ENCODE assay signal across 19 cellular contexts in the genomic region with DNA sequence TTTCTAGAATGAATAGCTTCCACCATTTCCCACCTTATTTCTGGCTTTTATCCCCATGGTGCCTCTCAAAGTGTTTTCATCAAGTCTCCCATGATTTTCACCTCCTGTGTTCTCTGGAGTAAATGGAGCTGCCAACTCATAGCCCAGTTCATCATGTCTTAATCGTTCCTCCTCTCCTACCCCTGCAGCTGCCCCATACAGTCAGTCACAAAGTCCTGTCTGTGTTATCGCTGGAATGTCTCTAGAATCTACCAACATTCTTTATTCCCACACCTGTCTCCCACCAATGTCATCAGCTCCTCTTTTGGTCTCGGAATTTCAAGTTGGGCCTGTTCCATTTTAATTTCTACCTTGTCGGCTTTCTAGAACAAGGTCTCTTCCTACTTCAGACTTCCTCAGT.
"Had no signal": no experiment of that assay in that cellular context is flagged by ENCODE, and none has a peak within 500 bp of the region (broad histone marks: within the 10 kb centered on the region; RNA-seq: fewer than 3 reads in every experiment).

No MANE protein-coding gene starts in this region.

- DNase-seq: activated CD4-positive, alpha-beta T cell treated with anti-CD3 and anti-CD28 coated beads for 1 hour; activated CD4-positive, alpha-beta T cell treated with anti-CD3 and anti-CD28 coated beads, Interleukin-2, amount 50 U/mL, for 48 hours; activated CD8-positive, alpha-beta memory T cell treated with anti-CD3 and anti-CD28 coated beads, Interleukin-2, amount 10 ng/mL, durations not matched to agents 7 days and 5 days; activated naive CD4-positive, alpha-beta T cell treated with anti-CD3 and anti-CD28 coated beads, Interleukin-2, amount 50 U/mL, for 16 hours; activated T-cell treated with anti-CD3 and anti-CD28 coated beads, Interleukin-2, amount 50 U/mL, for 1 hour; effector memory CD8-positive, alpha-beta T cell; foreskin fibroblast; mesenchymal stem cell; nephron progenitor cell; nucleus accumbens; retina; stimulated activated CD4-positive, alpha-beta T cell treated with anti-CD3 and anti-CD28 coated beads, Interleukin-1b, Interleukin-23, amount 100 ng/mL, for 48 hours; stimulated activated CD8-positive, alpha-beta memory T cell treated with anti-CD3 and anti-CD28 coated beads, Interleukin-4, amount 100 ng/mL, for 48 hours; stimulated activated naive CD4-positive, alpha-beta T cell treated with Interleukin-2 at 50 U/mL for 16 hours had no signal

- H3K4me3 ChIP-seq: hepatocyte, tibial nerve, vagina had no signal

- H3K27ac ChIP-seq: epithelial cell of prostate, hepatocyte, tibial nerve, vagina, VCaP had no signal

- H3K9me3 ChIP-seq: tibial nerve, vagina had no signal

- H3K27me3 Mint-ChIP-seq: activated CD8-positive, alpha-beta memory T cell treated with anti-CD3 and anti-CD28 coated beads, Interleukin-2, amount 10 ng/mL, durations not matched to agents 7 days and 5 days; effector memory CD8-positive, alpha-beta T cell had no signal

- H3K27me3 ChIP-seq: hepatocyte, tibial nerve, vagina had no signal

- H3K27ac Mint-ChIP-seq: activated CD8-positive, alpha-beta memory T cell treated with anti-CD3 and anti-CD28 coated beads, Interleukin-2, amount 10 ng/mL, durations not matched to agents 7 days and 5 days had no signal

- H3K4me1 ChIP-seq: vagina had no signal

- ATAC-seq: activated CD8-positive, alpha-beta memory T cell treated with anti-CD3 and anti-CD28 coated beads, Interleukin-2, amount 10 ng/mL, durations not matched to agents 7 days and 5 days; effector memory CD8-positive, alpha-beta T cell had no signal

- H3K9me3 Mint-ChIP-seq: effector memory CD8-positive, alpha-beta T cell; nephron progenitor cell had no signal

- H3K4me3 Mint-ChIP-seq: activated CD8-positive, alpha-beta memory T cell treated with anti-CD3 and anti-CD28 coated beads, Interleukin-2, amount 10 ng/mL, durations not matched to agents 7 days and 5 days; effector memory CD8-positive, alpha-beta T cell; nephron progenitor cell had no signal
